ENCODE assay signal across 12 cellular contexts in genomic region chr1:234934611-234935033, GRCh38.
DNase-seq lines count a peak whose midpoint lies in the region; ATAC-seq and TF ChIP-seq lines count a peak whose summit lies in the region.
"Had no signal": no experiment of that assay in that cellular context is flagged by ENCODE, and none has a peak within 500 bp of the region (broad histone marks: within the 10 kb centered on the region; RNA-seq: fewer than 3 reads in every experiment).

No MANE protein-coding gene starts in this region.

- TF ChIP-seq CTCF in foreskin fibroblast (IDR thresholded peaks at IDR 0.05; ENCODE audit: low read depth, low read length) = no peak

- DNase-seq in Right ventricle myocardium superior (no peak), cardiac septum (ENCODE audit: low spot score) (no peak), SKM-1 treated with dmso at 0.1 percent for 144 hours (lab: John Stamatoyannopoulos, UW; ENCODE audit: unreplicated experiment) (peak; percentile 76), foreskin fibroblast (peak; percentile 67 to 68), NCI-H1436 (lab: John Stamatoyannopoulos, UW) (no peak)
- DNase-seq: activated gamma-delta T cell treated with Interleukin-2 at 50 U/mL for 16 hours; CD8-positive, alpha-beta memory T cell; effector CD8-positive, alpha-beta T cell had no signal

- no peak for TF ChIP-seq POLR2A in GM18505 (IDR thresholded peaks at IDR 0.05; ENCODE audit: borderline replicate concordance, extremely low read depth, insufficient read depth, insufficient read length)

- H3K4me3 ChIP-seq in foreskin fibroblast (ENCODE audit: low read depth in 1 of 2, low read length in 2 of 2) = no peak overlapping the region
- H3K4me3 ChIP-seq: pancreas had no signal

- intact Hi-C loops in Right ventricle myocardium superior (cut with DNase I) (no loop called here), cardiac septum (cut with DNase I) (no loop called here)

- ATAC-seq in Right ventricle myocardium superior (ENCODE audit: poor library complexity) (peak; percentile 3), HG02884 (IDR thresholded peaks at IDR 0.05; ENCODE audit: unreplicated experiment) (no peak), GM18505 (IDR thresholded peaks at IDR 0.05; ENCODE audit: unreplicated experiment) (no peak), HG03095 (IDR thresholded peaks at IDR 0.05; ENCODE audit: unreplicated experiment) (no peak)

Comparison
In these comparisons a context has a peak if more than half of its experiments do, and no peak if none do; other contexts are left out.
1. DNase-seq: peak in SKM-1 treated with dmso at 0.1 percent for 144 hours (single experiment) and foreskin fibroblast (2 of 2); none in Right ventricle myocardium superior (single experiment), cardiac septum (single experiment) and NCI-H1436 (single experiment).